In genomic region chr3:47824541-47825473, GRCh38 we compare ENCODE assay signal across 7 cellular contexts. TPM values are rescaled to one million over a fixed set of nuclear protein-coding genes. Genes with fewer than 3 reads are reported as not detected.
DNase-seq lines count a peak whose midpoint lies in the region; ATAC-seq and TF ChIP-seq lines count a peak whose summit lies in the region.

No MANE protein-coding gene starts in this region.

- peak overlapping the region; percentile 84 for H3K27ac Mint-ChIP-seq in T-helper 2 cell treated with Interferon-gamma antibody and Interleukin-4, amounts not matched to agents 5 μg/mL and 100 μg/mL, for 36 hours

- TF ChIP-seq CTCF in GM13977 (IDR thresholded peaks at IDR 0.05; ENCODE audit: extremely low read depth, insufficient read depth, missing control alignments), result peak; percentile 94
- TF ChIP-seq CTCF in astrocyte of the cerebellum (IDR thresholded peaks at IDR 0.05; ENCODE audit: low read depth, low read length, missing control alignments), result peak; percentile 73

- intact Hi-C loops in sciatic nerve (cut with DNase I), result loop anchor here (10.0 kb wide), 1 partner anchor 160 kb away; no protein-coding TSS in a partner anchor

- H3K27me3 Mint-ChIP-seq in T-helper 2 cell treated with Interferon-gamma antibody and Interleukin-4, amounts not matched to agents 5 μg/mL and 100 μg/mL, for 36 hours (ENCODE audit: low read depth), result no peaks in the 10 kb centered on the region

- peaks cover 31% of the 10 kb centered on the region for H3K36me3 Mint-ChIP-seq in T-helper 2 cell treated with Interferon-gamma antibody and Interleukin-4, amounts not matched to agents 5 μg/mL and 100 μg/mL, for 36 hours (ENCODE audit: low read depth)

- peak overlapping the region; percentile 92 for H3K4me3 Mint-ChIP-seq in T-helper 2 cell treated with Interferon-gamma antibody and Interleukin-4, amounts not matched to agents 5 μg/mL and 100 μg/mL, for 36 hours

- H3K4me1 Mint-ChIP-seq in T-helper 2 cell treated with Interferon-gamma antibody and Interleukin-4, amounts not matched to agents 5 μg/mL and 100 μg/mL, for 36 hours (ENCODE audit: low read depth), result peaks cover 36% of the 10 kb centered on the region

- ATAC-seq in HG02678 (IDR thresholded peaks at IDR 0.05; ENCODE audit: unreplicated experiment), result peak; percentile 95
- ATAC-seq in sciatic nerve, result peak; percentile 97

- DNase-seq in GM13977 (ENCODE audit: low spot score) (peak; percentile 96), NCI-H1105 treated with DMSO at 0.1 percent for 48 hours (lab: John Stamatoyannopoulos, UW) (peak; percentile 68), astrocyte of the cerebellum (ENCODE audit: low read depth) (peak; percentile 65), hypothalamus (lab: John Stamatoyannopoulos, UW) (peak in 49 of 51 donors; percentile 4 to 84 (median 62)), sciatic nerve (ENCODE audit: low spot score) (peak; percentile 83)
- DNase-seq in T-helper 2 cell treated with Interferon-gamma antibody and Interleukin-4, amounts not matched to agents 5 μg/mL and 100 μg/mL, for 36 hours (ENCODE audit: low spot score), result peak; percentile 83

- in situ Hi-C loops in GM13977 (cut with MboI; ENCODE audit: low pct_unique_long_range_greater_than_20kb, low sequenced_read_pairs, unreplicated experiment), result no loop called here
- in situ Hi-C loops in astrocyte of the cerebellum (cut with HindIII; ENCODE audit: low sequenced_read_pairs), result no loop called here

- no peaks in the 10 kb centered on the region for H3K9me3 Mint-ChIP-seq in T-helper 2 cell treated with Interferon-gamma antibody and Interleukin-4, amounts not matched to agents 5 μg/mL and 100 μg/mL, for 36 hours

- H3K4me3 ChIP-seq in astrocyte of the cerebellum (ENCODE audit: low read depth, low read length), result peak overlapping the region; percentile 93

RNA-seq across cellular contexts. Expression of gene DHX30, which starts 21.9 kb away (rescaled TPM):
- total RNA-seq in sciatic nerve, result 57.2 TPM

RNA-seq across cellular contexts. Expression of gene SMARCC1, which starts 43.1 kb away (rescaled TPM):
- 77.0 TPM for total RNA-seq in sciatic nerve

Comparison
In these comparisons a context has a peak if more than half of its experiments do, and no peak if none do; other contexts are left out.
1. Peak in every context shown above with its lines: DNase-seq, ATAC-seq and H3K4me3 ChIP-seq.